In genomic region chr18:31386683-31387082, GRCh38 we compare ENCODE assay signal across 29 cellular contexts. TPM values are rescaled to one million over a fixed set of nuclear protein-coding genes. Genes with fewer than 3 reads are reported as not detected.
DNase-seq lines count a peak whose midpoint lies in the region; TF ChIP-seq lines count a peak whose summit lies in the region.
"Had no signal": no experiment of that assay in that cellular context is flagged by ENCODE, and none has a peak within 500 bp of the region (broad histone marks: within the 10 kb centered on the region; RNA-seq: fewer than 3 reads in every experiment).

No MANE protein-coding gene starts in this region.

- H3K36me3 ChIP-seq in parathyroid adenoma (ENCODE audit: control insufficient read depth, insufficient read depth, low read length) (no peaks in the 10 kb centered on the region), ascending aorta (no peaks in the 10 kb centered on the region)
- H3K36me3 ChIP-seq: adrenal gland, cardiac muscle cell, neutrophil had no signal

- no peak for TF ChIP-seq EP300 in Ishikawa (IDR thresholded peaks at IDR 0.05; ENCODE audit: borderline replicate concordance)

- no peaks in the 10 kb centered on the region for H3K79me2 ChIP-seq in parathyroid adenoma

- H3K4me1 ChIP-seq in parathyroid adenoma, result peaks cover 10% of the 10 kb centered on the region
- no peaks in the 10 kb centered on the region for H3K4me1 ChIP-seq in ascending aorta
- H3K4me1 ChIP-seq: adrenal gland had no signal

- H3K4me3 ChIP-seq in parathyroid adenoma (ENCODE audit: low read depth, low read length) (no peak overlapping the region), ascending aorta (no peak overlapping the region)
- H3K4me3 ChIP-seq: adrenal gland, cardiac muscle cell, lung had no signal

- TF ChIP-seq RAD21 in Ishikawa (IDR thresholded peaks at IDR 0.05; ENCODE audit: low read depth), result no peak

- peak overlapping the region; percentile 39 for H3K27ac ChIP-seq in parathyroid adenoma
- no peak overlapping the region for H3K27ac ChIP-seq in ascending aorta
- H3K27ac ChIP-seq: adrenal gland, cardiac muscle cell, HL-60, neutrophil had no signal

- peak overlapping the region; percentile 65 for H2AFZ ChIP-seq in parathyroid adenoma

- H3K27me3 ChIP-seq in parathyroid adenoma (ENCODE audit: control insufficient read depth, insufficient read depth, low read length), result no peaks in the 10 kb centered on the region
- H3K27me3 ChIP-seq in ascending aorta, result no peaks in the 10 kb centered on the region
- H3K27me3 ChIP-seq: adrenal gland, cardiac muscle cell had no signal

- H3K9ac ChIP-seq in parathyroid adenoma, result no peak overlapping the region

- peak; percentile 55 for DNase-seq in SKM-1 treated with dmso at 0.1 percent for 144 hours (lab: John Stamatoyannopoulos, UW; ENCODE audit: unreplicated experiment)
- DNase-seq in glomerular visceral epithelial cell (ENCODE audit: extremely low spot score), result peak; percentile 90
- DNase-seq in activated effector memory CD4-positive, alpha-beta T cell treated with anti-CD3 and anti-CD28 coated beads, Interleukin-2, amount 50 U/mL, for 16 hours, result no peak
- DNase-seq in superior temporal gyrus (ENCODE audit: extremely low spot score), result no peak
- DNase-seq in ascending aorta (ENCODE audit: low spot score in 2 of 2), result no peak
- DNase-seq in SK-N-DZ (ENCODE audit: low spot score), result no peak
- DNase-seq: activated CD4-positive, alpha-beta T cell treated with anti-CD3 and anti-CD28 coated beads for 36 hours; activated CD8-positive, alpha-beta memory T cell treated with anti-CD3 and anti-CD28 coated beads for 24 hours; activated T-cell treated with anti-CD3 and anti-CD28 coated beads, Interleukin-2, amount 50 U/mL, for 24 hours; adrenal gland; DMS79; HCEC 1CT; islet precursor cell; NCI-H1417; NCI-H2081; PC-3; SHP77; T-helper 1 cell had no signal

- TF ChIP-seq CTCF in parathyroid adenoma (IDR thresholded peaks at IDR 0.05) (no peak), ascending aorta (IDR thresholded peaks at IDR 0.05) (no peak)

- H3K4me2 ChIP-seq in parathyroid adenoma (ENCODE audit: low read length), result no peak overlapping the region

- H3K9me3 ChIP-seq in parathyroid adenoma (ENCODE audit: control insufficient read depth, low read length), result no peaks in the 10 kb centered on the region
- H3K9me3 ChIP-seq in ascending aorta, result no peaks in the 10 kb centered on the region
- H3K9me3 ChIP-seq: adrenal gland, neutrophil had no signal

- intact Hi-C loops in ascending aorta (cut with DNase I), result no loop called here

TF ChIP-seq in Ishikawa, 13 proteins besides CTCF, POLR2A, EP300 and RAD21:
- TF ChIP-seq CEBPB (IDR thresholded peaks at IDR 0.05) (peak; percentile 53; the same call in 1 of the 2 replicates), ZBTB7A (IDR thresholded peaks at IDR 0.05; ENCODE audit: low read depth) (no peak), TEAD4 (IDR thresholded peaks at IDR 0.05) (0 out of 2 replicates have a peak, but pooled peaks have one; percentile 40), EGR1 (IDR thresholded peaks at IDR 0.05) (no peak), FOXM1 (IDR thresholded peaks at IDR 0.05; ENCODE audit: borderline replicate concordance, low read depth) (no peak), NFIC (IDR thresholded peaks at IDR 0.05) (no peak), REST (IDR thresholded peaks at IDR 0.05; ENCODE audit: low read depth) (no peak)

RNA-seq across cellular contexts. Expression of gene DSG4, which starts 10.1 kb away (rescaled TPM):
- not detected for total RNA-seq in ascending aorta
- polyA plus RNA-seq in SK-N-DZ (2014; cell fraction: cytosol; rRNA removed), result not detected in 2 replicates
- polyA plus RNA-seq in SK-N-DZ (2014; cell fraction: nucleus; rRNA removed), result not detected in 2 replicates
- total RNA-seq: activated CD4-positive, alpha-beta T cell treated with anti-CD3 and anti-CD28 coated beads for 36 hours; adrenal gland; cardiac muscle cell; fibroblast of lung; lung; pulmonary artery endothelial cell; subcutaneous adipose tissue; ureter had no signal
- polyA plus RNA-seq: adrenal gland, BJ, cardiac muscle cell, fibroblast of lung, lung had no signal

Comparison
In these comparisons a context has a peak if more than half of its experiments do, and no peak if none do; other contexts are left out.
1. DNase-seq: peak in SKM-1 treated with dmso at 0.1 percent for 144 hours (single experiment) and glomerular visceral epithelial cell (single experiment); none in activated effector memory CD4-positive, alpha-beta T cell treated with anti-CD3 and anti-CD28 coated beads, Interleukin-2, amount 50 U/mL, for 16 hours (single experiment), superior temporal gyrus (single experiment), ascending aorta (0 of 2) and SK-N-DZ (single experiment).